ENCODE assay signal across 1 cellular context in the genomic region with DNA sequence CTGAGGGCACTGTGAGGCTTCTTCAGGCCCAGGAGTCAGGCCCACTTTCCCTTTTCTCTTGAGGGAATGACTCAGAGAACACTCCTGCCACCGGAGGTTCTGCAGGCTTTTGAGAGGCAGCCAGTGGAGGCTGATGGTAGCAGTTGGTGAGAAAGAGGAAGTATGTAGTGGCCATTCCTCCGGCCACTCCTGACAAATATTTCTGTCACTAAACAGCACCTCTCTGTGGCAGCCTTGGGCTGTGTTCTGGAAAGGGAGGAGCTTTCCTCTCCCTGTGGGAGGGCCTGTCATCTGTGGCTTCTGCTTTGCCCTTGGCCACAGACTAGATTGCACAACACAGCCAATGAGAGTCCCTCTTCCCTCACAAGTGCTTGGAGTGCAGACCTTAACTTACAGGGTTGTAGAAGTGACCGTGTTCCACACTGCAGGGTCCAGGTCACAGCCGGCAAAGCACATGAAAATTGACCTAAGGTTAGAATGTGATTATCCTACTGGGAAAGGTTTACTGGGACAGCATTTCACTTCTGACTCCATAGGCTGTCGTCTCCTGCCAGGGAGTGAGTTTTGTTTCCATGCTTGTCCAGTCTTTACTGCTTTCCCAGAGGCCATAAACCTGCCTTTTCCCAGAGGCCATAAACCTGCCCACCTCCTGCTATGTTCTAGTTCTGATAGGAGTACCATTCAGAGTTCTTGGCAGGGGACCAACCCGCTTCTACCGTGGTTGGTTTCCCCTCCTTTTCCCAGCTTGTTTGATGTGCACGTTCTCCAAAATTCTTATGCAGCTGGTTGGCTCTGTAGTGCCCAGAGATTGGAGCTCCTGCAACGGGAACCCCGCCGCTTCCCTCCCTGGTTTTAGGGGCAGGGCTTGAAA.
TF ChIP-seq lines count a peak whose summit lies in the region.

No MANE protein-coding gene starts in this region.

TF ChIP-seq in HepG2, 621 proteins besides CTCF, POLR2A, EP300 and RAD21 (continued from another document and continues in another):
- TF ChIP-seq, protein P1, sequence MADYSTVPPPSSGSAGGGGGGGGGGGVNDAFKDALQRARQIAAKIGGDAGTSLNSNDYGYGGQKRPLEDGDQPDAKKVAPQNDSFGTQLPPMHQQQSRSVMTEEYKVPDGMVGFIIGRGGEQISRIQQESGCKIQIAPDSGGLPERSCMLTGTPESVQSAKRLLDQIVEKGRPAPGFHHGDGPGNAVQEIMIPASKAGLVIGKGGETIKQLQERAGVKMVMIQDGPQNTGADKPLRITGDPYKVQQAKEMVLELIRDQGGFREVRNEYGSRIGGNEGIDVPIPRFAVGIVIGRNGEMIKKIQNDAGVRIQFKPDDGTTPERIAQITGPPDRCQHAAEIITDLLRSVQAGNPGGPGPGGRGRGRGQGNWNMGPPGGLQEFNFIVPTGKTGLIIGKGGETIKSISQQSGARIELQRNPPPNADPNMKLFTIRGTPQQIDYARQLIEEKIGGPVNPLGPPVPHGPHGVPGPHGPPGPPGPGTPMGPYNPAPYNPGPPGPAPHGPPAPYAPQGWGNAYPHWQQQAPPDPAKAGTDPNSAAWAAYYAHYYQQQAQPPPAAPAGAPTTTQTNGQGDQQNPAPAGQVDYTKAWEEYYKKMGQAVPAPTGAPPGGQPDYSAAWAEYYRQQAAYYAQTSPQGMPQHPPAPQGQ (CRISPR knock-in tag; IDR thresholded peaks at IDR 0.05; ENCODE audit: borderline replicate concordance): no peak
- TF ChIP-seq, protein P2, sequence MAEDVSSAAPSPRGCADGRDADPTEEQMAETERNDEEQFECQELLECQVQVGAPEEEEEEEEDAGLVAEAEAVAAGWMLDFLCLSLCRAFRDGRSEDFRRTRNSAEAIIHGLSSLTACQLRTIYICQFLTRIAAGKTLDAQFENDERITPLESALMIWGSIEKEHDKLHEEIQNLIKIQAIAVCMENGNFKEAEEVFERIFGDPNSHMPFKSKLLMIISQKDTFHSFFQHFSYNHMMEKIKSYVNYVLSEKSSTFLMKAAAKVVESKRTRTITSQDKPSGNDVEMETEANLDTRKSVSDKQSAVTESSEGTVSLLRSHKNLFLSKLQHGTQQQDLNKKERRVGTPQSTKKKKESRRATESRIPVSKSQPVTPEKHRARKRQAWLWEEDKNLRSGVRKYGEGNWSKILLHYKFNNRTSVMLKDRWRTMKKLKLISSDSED (CRISPR knock-in tag; IDR thresholded peaks at IDR 0.05): no peak
- TF ChIP-seq, protein P3, sequence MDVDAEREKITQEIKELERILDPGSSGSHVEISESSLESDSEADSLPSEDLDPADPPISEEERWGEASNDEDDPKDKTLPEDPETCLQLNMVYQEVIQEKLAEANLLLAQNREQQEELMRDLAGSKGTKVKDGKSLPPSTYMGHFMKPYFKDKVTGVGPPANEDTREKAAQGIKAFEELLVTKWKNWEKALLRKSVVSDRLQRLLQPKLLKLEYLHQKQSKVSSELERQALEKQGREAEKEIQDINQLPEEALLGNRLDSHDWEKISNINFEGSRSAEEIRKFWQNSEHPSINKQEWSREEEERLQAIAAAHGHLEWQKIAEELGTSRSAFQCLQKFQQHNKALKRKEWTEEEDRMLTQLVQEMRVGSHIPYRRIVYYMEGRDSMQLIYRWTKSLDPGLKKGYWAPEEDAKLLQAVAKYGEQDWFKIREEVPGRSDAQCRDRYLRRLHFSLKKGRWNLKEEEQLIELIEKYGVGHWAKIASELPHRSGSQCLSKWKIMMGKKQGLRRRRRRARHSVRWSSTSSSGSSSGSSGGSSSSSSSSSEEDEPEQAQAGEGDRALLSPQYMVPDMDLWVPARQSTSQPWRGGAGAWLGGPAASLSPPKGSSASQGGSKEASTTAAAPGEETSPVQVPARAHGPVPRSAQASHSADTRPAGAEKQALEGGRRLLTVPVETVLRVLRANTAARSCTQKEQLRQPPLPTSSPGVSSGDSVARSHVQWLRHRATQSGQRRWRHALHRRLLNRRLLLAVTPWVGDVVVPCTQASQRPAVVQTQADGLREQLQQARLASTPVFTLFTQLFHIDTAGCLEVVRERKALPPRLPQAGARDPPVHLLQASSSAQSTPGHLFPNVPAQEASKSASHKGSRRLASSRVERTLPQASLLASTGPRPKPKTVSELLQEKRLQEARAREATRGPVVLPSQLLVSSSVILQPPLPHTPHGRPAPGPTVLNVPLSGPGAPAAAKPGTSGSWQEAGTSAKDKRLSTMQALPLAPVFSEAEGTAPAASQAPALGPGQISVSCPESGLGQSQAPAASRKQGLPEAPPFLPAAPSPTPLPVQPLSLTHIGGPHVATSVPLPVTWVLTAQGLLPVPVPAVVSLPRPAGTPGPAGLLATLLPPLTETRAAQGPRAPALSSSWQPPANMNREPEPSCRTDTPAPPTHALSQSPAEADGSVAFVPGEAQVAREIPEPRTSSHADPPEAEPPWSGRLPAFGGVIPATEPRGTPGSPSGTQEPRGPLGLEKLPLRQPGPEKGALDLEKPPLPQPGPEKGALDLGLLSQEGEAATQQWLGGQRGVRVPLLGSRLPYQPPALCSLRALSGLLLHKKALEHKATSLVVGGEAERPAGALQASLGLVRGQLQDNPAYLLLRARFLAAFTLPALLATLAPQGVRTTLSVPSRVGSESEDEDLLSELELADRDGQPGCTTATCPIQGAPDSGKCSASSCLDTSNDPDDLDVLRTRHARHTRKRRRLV (CRISPR knock-in tag; IDR thresholded peaks at IDR 0.05): no peak
- TF ChIP-seq RBM22 (optimal IDR thresholded peaks at IDR 0.05; ENCODE audit: low read length) (no peak), IRF2 (CRISPR knock-in tag; IDR thresholded peaks at IDR 0.05) (peak; percentile 87), ISX (CRISPR knock-in tag; conservative IDR thresholded peaks at IDR 0.05) (no peak), ZNF350 (CRISPR knock-in tag; IDR thresholded peaks at IDR 0.05; ENCODE audit: borderline replicate concordance, low read depth) (peak; percentile 66), MTA3 (CRISPR knock-in tag; IDR thresholded peaks at IDR 0.05) (no peak), MXD4 (CRISPR knock-in tag; IDR thresholded peaks at IDR 0.05) (peak; percentile 72), ZNF670 (CRISPR knock-in tag; IDR thresholded peaks at IDR 0.05; ENCODE audit: borderline replicate concordance) (no peak), ZNF180 (CRISPR knock-in tag; IDR thresholded peaks at IDR 0.05; ENCODE audit: borderline replicate concordance, low read depth) (no peak), ZNF354B (CRISPR knock-in tag; IDR thresholded peaks at IDR 0.05) (no peak), PHF21A (CRISPR knock-in tag; IDR thresholded peaks at IDR 0.05) (peak; percentile 75), HNRNPL (IDR thresholded peaks at IDR 0.05; ENCODE audit: low read depth, low read length) (no peak), JUND (CRISPR knock-in tag; IDR thresholded peaks at IDR 0.05) (no peak), SIX4 (CRISPR knock-in tag; IDR thresholded peaks at IDR 0.05) (0 out of 2 replicates have a peak, but pooled peaks have one; percentile 33), ZNF660 (CRISPR knock-in tag; IDR thresholded peaks at IDR 0.05; ENCODE audit: borderline replicate concordance, low read depth) (no peak), TCF7L2 (IDR thresholded peaks at IDR 0.05; ENCODE audit: low read depth, low read length) (no peak), HIVEP1 (CRISPR knock-in tag; IDR thresholded peaks at IDR 0.05) (no peak), ZNF367 (CRISPR knock-in tag; IDR thresholded peaks at IDR 0.05; ENCODE audit: borderline replicate concordance) (no peak), ZNF230 (CRISPR knock-in tag; IDR thresholded peaks at IDR 0.05) (no peak), SP2 (CRISPR knock-in tag; IDR thresholded peaks at IDR 0.05) (peak; percentile 29; the same call in 1 of the 2 replicates), ZNF839 (CRISPR knock-in tag; IDR thresholded peaks at IDR 0.05; ENCODE audit: borderline replicate concordance) (no peak), NFIB (CRISPR knock-in tag; IDR thresholded peaks at IDR 0.05; ENCODE audit: borderline replicate concordance) (no peak), ZNF737 (CRISPR knock-in tag; IDR thresholded peaks at IDR 0.05; ENCODE audit: borderline replicate concordance) (no peak), ZNF460 (CRISPR knock-in tag; IDR thresholded peaks at IDR 0.05; ENCODE audit: borderline replicate concordance) (no peak), U2AF2 (IDR thresholded peaks at IDR 0.05; ENCODE audit: low read depth, low read length) (no peak), ZMYM3 (CRISPR knock-in tag; IDR thresholded peaks at IDR 0.05) (peak; percentile 51; the same call in 1 of the 2 replicates), ZSCAN12 (CRISPR knock-in tag; IDR thresholded peaks at IDR 0.05) (no peak)
- TF ChIP-seq, protein P4, sequence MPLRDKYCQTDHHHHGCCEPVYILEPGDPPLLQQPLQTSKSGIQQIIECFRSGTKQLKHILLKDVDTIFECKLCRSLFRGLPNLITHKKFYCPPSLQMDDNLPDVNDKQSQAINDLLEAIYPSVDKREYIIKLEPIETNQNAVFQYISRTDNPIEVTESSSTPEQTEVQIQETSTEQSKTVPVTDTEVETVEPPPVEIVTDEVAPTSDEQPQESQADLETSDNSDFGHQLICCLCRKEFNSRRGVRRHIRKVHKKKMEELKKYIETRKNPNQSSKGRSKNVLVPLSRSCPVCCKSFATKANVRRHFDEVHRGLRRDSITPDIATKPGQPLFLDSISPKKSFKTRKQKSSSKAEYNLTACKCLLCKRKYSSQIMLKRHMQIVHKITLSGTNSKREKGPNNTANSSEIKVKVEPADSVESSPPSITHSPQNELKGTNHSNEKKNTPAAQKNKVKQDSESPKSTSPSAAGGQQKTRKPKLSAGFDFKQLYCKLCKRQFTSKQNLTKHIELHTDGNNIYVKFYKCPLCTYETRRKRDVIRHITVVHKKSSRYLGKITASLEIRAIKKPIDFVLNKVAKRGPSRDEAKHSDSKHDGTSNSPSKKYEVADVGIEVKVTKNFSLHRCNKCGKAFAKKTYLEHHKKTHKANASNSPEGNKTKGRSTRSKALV (CRISPR knock-in tag; IDR thresholded peaks at IDR 0.05): peak; percentile 85
- TF ChIP-seq, protein P5, sequence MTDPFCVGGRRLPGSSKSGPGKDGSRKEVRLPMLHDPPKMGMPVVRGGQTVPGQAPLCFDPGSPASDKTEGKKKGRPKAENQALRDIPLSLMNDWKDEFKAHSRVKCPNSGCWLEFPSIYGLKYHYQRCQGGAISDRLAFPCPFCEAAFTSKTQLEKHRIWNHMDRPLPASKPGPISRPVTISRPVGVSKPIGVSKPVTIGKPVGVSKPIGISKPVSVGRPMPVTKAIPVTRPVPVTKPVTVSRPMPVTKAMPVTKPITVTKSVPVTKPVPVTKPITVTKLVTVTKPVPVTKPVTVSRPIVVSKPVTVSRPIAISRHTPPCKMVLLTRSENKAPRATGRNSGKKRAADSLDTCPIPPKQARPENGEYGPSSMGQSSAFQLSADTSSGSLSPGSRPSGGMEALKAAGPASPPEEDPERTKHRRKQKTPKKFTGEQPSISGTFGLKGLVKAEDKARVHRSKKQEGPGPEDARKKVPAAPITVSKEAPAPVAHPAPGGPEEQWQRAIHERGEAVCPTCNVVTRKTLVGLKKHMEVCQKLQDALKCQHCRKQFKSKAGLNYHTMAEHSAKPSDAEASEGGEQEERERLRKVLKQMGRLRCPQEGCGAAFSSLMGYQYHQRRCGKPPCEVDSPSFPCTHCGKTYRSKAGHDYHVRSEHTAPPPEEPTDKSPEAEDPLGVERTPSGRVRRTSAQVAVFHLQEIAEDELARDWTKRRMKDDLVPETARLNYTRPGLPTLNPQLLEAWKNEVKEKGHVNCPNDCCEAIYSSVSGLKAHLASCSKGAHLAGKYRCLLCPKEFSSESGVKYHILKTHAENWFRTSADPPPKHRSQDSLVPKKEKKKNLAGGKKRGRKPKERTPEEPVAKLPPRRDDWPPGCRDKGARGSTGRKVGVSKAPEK (CRISPR knock-in tag; IDR thresholded peaks at IDR 0.05; ENCODE audit: borderline replicate concordance): no peak
- TF ChIP-seq, protein P6, sequence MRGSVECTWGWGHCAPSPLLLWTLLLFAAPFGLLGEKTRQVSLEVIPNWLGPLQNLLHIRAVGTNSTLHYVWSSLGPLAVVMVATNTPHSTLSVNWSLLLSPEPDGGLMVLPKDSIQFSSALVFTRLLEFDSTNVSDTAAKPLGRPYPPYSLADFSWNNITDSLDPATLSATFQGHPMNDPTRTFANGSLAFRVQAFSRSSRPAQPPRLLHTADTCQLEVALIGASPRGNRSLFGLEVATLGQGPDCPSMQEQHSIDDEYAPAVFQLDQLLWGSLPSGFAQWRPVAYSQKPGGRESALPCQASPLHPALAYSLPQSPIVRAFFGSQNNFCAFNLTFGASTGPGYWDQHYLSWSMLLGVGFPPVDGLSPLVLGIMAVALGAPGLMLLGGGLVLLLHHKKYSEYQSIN (CRISPR knock-in tag; IDR thresholded peaks at IDR 0.05; ENCODE audit: borderline replicate concordance): no peak
- TF ChIP-seq, protein P7, sequence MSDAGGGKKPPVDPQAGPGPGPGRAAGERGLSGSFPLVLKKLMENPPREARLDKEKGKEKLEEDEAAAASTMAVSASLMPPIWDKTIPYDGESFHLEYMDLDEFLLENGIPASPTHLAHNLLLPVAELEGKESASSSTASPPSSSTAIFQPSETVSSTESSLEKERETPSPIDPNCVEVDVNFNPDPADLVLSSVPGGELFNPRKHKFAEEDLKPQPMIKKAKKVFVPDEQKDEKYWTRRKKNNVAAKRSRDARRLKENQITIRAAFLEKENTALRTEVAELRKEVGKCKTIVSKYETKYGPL (CRISPR knock-in tag; IDR thresholded peaks at IDR 0.05): no peak
- TF ChIP-seq, protein P8, sequence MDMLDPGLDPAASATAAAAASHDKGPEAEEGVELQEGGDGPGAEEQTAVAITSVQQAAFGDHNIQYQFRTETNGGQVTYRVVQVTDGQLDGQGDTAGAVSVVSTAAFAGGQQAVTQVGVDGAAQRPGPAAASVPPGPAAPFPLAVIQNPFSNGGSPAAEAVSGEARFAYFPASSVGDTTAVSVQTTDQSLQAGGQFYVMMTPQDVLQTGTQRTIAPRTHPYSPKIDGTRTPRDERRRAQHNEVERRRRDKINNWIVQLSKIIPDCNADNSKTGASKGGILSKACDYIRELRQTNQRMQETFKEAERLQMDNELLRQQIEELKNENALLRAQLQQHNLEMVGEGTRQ (IDR thresholded peaks at IDR 0.05; ENCODE audit: low read depth, low read length): no peak
- TF ChIP-seq, protein P8 (CRISPR knock-in tag; IDR thresholded peaks at IDR 0.05; ENCODE audit: borderline replicate concordance): no peak
- TF ChIP-seq, protein P9, sequence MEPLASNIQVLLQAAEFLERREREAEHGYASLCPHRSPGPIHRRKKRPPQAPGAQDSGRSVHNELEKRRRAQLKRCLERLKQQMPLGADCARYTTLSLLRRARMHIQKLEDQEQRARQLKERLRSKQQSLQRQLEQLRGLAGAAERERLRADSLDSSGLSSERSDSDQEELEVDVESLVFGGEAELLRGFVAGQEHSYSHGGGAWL (CRISPR knock-in tag; IDR thresholded peaks at IDR 0.05): no peak
